In the genomic region with DNA sequence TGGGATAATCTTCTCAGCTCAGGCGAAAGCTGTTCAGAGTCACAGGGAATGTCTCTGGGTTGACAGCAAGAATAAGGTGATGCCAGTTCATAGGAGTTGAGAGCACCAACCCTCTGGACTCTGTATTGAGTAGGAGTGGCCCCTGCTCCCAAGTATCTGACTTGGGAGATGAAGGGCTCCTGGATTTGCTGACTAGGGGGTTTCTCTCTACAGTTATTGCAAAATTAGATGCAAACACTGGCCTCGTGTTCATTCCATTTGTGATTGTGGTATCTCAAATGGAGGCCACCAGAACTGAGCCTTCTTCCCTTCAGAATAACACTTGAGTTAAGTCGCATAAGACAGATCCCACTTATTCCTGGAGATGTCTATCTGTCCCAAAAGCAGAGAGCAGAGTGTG, we compare ENCODE assay signal across 9 cellular contexts.
"Had no signal": no experiment of that assay in that cellular context is flagged by ENCODE, and none has a peak within 500 bp of the region (broad histone marks: within the 10 kb centered on the region; RNA-seq: fewer than 3 reads in every experiment).

No MANE protein-coding gene starts in this region.

- H3K9me3 Mint-ChIP-seq: HFFc6 had no signal

- H3K36me3 ChIP-seq: HAP-1 had no signal

- DNase-seq: GM23248, GOT3, H7, HFFc6, KG1 had no signal

- H3K27me3 Mint-ChIP-seq: IgD-negative memory B cell had no signal

- H3K4me3 ChIP-seq: GM23248, HAP-1 had no signal

- H3K27ac ChIP-seq: GM23248, HL-60 had no signal

- H3K9ac ChIP-seq: GM23248 had no signal

- H2AFZ ChIP-seq: GM23248 had no signal

- ATAC-seq: HCT116 had no signal

- H3K27ac Mint-ChIP-seq: HFFc6, IgD-negative memory B cell had no signal

- H3K4me1 ChIP-seq: HAP-1 had no signal

- H3K4me1 Mint-ChIP-seq: IgD-negative memory B cell had no signal

- H3K4me3 Mint-ChIP-seq: HFFc6 had no signal

- H3K9me3 ChIP-seq: HAP-1 had no signal
